12 cellular contexts compared by ENCODE assay signal in genomic region chr17:36808181-36808661, GRCh38.
DNase-seq lines count a peak whose midpoint lies in the region; ATAC-seq and TF ChIP-seq lines count a peak whose summit lies in the region.
"Had no signal": no experiment of that assay in that cellular context is flagged by ENCODE, and none has a peak within 500 bp of the region (broad histone marks: within the 10 kb centered on the region; RNA-seq: fewer than 3 reads in every experiment).

No MANE protein-coding gene starts in this region.

- H3K4me1 Mint-ChIP-seq in GM23338 = peaks cover 27% of the 10 kb centered on the region

- H3K4me2 ChIP-seq in GM23338 (peak overlapping the region; percentile 94), PC-3 (ENCODE audit: low read length) (no peak overlapping the region)
- H3K4me2 ChIP-seq: KMS-11 had no signal

- H3K27me3 ChIP-seq in A673 (replicated peaks; ENCODE audit: insufficient read depth, low read depth, low read length, poor library complexity) (peaks cover 28% of the 10 kb centered on the region), GM23338 (ENCODE audit: insufficient read depth) (peaks cover 50% of the 10 kb centered on the region), PC-3 (ENCODE audit: low read length) (peaks cover 23% of the 10 kb centered on the region)

- no peaks in the 10 kb centered on the region; the same call in 1 of the 3 replicates for H3K9me3 Mint-ChIP-seq in GM23338
- H3K9me3 Mint-ChIP-seq: CD4-positive, alpha-beta T cell; nephron had no signal

- BruUV-seq in A673 (replicated peaks; lab: Mats Ljungman, UMichigan) = no TSS peak
- BruUV-seq in PC-3 (replicated peaks; lab: Mats Ljungman, UMichigan) = no TSS peak

- H3K9me2 ChIP-seq in GM23338 (ENCODE audit: insufficient read depth) = no peaks in the 10 kb centered on the region
- H3K9me2 ChIP-seq in PC-3 (replicated peaks; ENCODE audit: low read length) = no peaks in the 10 kb centered on the region

- no peaks in the 10 kb centered on the region for H3K36me3 ChIP-seq in A673 (ENCODE audit: insufficient read depth, low read length, poor library complexity, severe bottlenecking)
- no peaks in the 10 kb centered on the region for H3K36me3 ChIP-seq in GM23338 (ENCODE audit: insufficient read depth)
- no peaks in the 10 kb centered on the region for H3K36me3 ChIP-seq in PC-3 (ENCODE audit: low read depth, low read length)
- H3K36me3 ChIP-seq: suprapubic skin had no signal

- peak overlapping the region; percentile 10 for H3K4me3 ChIP-seq in A673 (ENCODE audit: low read depth, low read length, poor library complexity, severe bottlenecking)
- peak overlapping the region; percentile 83 for H3K4me3 ChIP-seq in GM23338
- H3K4me3 ChIP-seq in PC-3 (ENCODE audit: low read length) = no peak overlapping the region
- H3K4me3 ChIP-seq: suprapubic skin had no signal

- H3K79me2 ChIP-seq in GM23338 (replicated peaks; ENCODE audit: insufficient read depth) (no peaks in the 10 kb centered on the region), PC-3 (ENCODE audit: low read length) (no peaks in the 10 kb centered on the region)

- peaks cover 41% of the 10 kb centered on the region for H3K27me3 Mint-ChIP-seq in GM23338 (ENCODE audit: insufficient read depth, low read depth, poor library complexity)

- intact Hi-C loops in A673 (cut with micrococcal nuclease; ENCODE audit: unreplicated experiment) (no loop called here), PC-3 (cut with micrococcal nuclease) (no loop called here)

- CTCF ChIA-PET in A673 (lab: Charles Lee) (no interaction called here), PC-3 (lab: Charles Lee) (no interaction called here)

- peak overlapping the region; percentile 72 for H3K4me3 Mint-ChIP-seq in GM23338
- H3K4me3 Mint-ChIP-seq: CD4-positive, alpha-beta T cell had no signal

- 0 out of 2 replicates have a peak, but pooled peaks cover 3% of the 10 kb centered on the region for H4K20me1 ChIP-seq in GM23338 (replicated peaks; ENCODE audit: insufficient read depth)
- no peaks in the 10 kb centered on the region for H4K20me1 ChIP-seq in PC-3 (ENCODE audit: low read length)

- no peaks in the 10 kb centered on the region for H3K9me3 ChIP-seq in A673 (ENCODE audit: low read depth, low read length, poor library complexity, severe bottlenecking)
- H3K9me3 ChIP-seq in PC-3 (ENCODE audit: low read length) = no peaks in the 10 kb centered on the region
- H3K9me3 ChIP-seq: suprapubic skin had no signal

- peaks cover 3% of the 10 kb centered on the region; the same call in 1 of the 3 replicates for H3K36me3 Mint-ChIP-seq in GM23338 (ENCODE audit: low read depth)

- peak; percentile 78 for ATAC-seq in GM23338
- ATAC-seq in GM21717 (IDR thresholded peaks at IDR 0.05; ENCODE audit: unreplicated experiment) = no peak
- no peak for ATAC-seq in PC-3
- ATAC-seq in GM18909 (IDR thresholded peaks at IDR 0.05; ENCODE audit: poor library complexity, unreplicated experiment) = no peak

- H3K4me1 ChIP-seq in A673 (ENCODE audit: insufficient read depth, low read length, poor library complexity, severe bottlenecking) (no peaks in the 10 kb centered on the region), GM23338 (ENCODE audit: insufficient read depth) (peaks cover 33% of the 10 kb centered on the region), PC-3 (ENCODE audit: insufficient read depth, low read length) (no peaks in the 10 kb centered on the region)

- POLR2A ChIA-PET in A673 (lab: Charles Lee; ENCODE audit: low non-redundant PET) (no interaction called here), PC-3 (lab: Charles Lee; ENCODE audit: unreplicated experiment) (no interaction called here)

- no peak overlapping the region for H3K27ac Mint-ChIP-seq in GM23338
- H3K27ac Mint-ChIP-seq: CD4-positive, alpha-beta T cell; nephron had no signal

- DNase-seq in A673 (ENCODE audit: low spot score) = no peak
- DNase-seq in GM23338 (ENCODE audit: low spot score) = peak; percentile 78
- DNase-seq in astrocyte of the hippocampus (ENCODE audit: low read depth, low spot score) = peak; percentile 60
- peak; percentile 68 for DNase-seq in islet precursor cell
- DNase-seq in mesenteric fat pad (ENCODE audit: low spot score) = no peak
- no peak for DNase-seq in PC-3
- DNase-seq: CD4-positive, alpha-beta T cell had no signal

- no peak overlapping the region for H3K9ac ChIP-seq in PC-3 (ENCODE audit: low read length)
- H3K9ac ChIP-seq: KMS-11 had no signal

- H2AFZ ChIP-seq in GM23338 = peak overlapping the region; percentile 99
- no peak overlapping the region for H2AFZ ChIP-seq in PC-3 (ENCODE audit: low read length)

- H3F3A ChIP-seq in GM23338 (replicated peaks; ENCODE audit: low read depth) (no peaks in the 10 kb centered on the region), PC-3 (ENCODE audit: low read length, unreplicated experiment) (no peaks in the 10 kb centered on the region)

- TF ChIP-seq CTCF in A673 (conservative IDR thresholded peaks at IDR 0.05; ENCODE audit: low read depth, low read length) = no peak
- no peak for TF ChIP-seq CTCF in GM23338 (conservative IDR thresholded peaks at IDR 0.05; ENCODE audit: low read depth in 2 of 2)
- no peak for TF ChIP-seq CTCF in PC-3 (conservative IDR thresholded peaks at IDR 0.05; ENCODE audit: low read depth, low read length)

- no peak overlapping the region for H3K27ac ChIP-seq in A673 (ENCODE audit: low read depth, low read length, poor library complexity, severe bottlenecking)
- no peak overlapping the region for H3K27ac ChIP-seq in GM23338 (ENCODE audit: low read depth)
- no peak overlapping the region for H3K27ac ChIP-seq in PC-3 (ENCODE audit: low read length)
- H3K27ac ChIP-seq: KMS-11, suprapubic skin had no signal

TF ChIP-seq in GM23338, 12 proteins besides CTCF, POLR2A, EP300 and RAD21:
- TF ChIP-seq EZH2 (IDR thresholded peaks at IDR 0.05; ENCODE audit: low read depth, unreplicated experiment) = peak; percentile 34
- TF ChIP-seq ZNF331 (CRISPR knock-in tag; IDR thresholded peaks at IDR 0.05; ENCODE audit: low read depth) = no peak
- 0 out of 2 replicates have a peak, but pooled peaks have one; percentile 19 for TF ChIP-seq POLR2AphosphoS5 (IDR thresholded peaks at IDR 0.05; ENCODE audit: low read depth)
- no peak for TF ChIP-seq NANOG (IDR thresholded peaks at IDR 0.05; ENCODE audit: borderline replicate concordance)

Comparison
In these comparisons a context has a peak if more than half of its experiments do, and no peak if none do; other contexts are left out.
1. DNase-seq: peak in GM23338 (single experiment), astrocyte of the hippocampus (single experiment) and islet precursor cell (single experiment); none in A673 (single experiment), mesenteric fat pad (single experiment) and PC-3 (single experiment).